In genomic region chr19:41575998-41576397, GRCh38 we compare ENCODE assay signal across 9 cellular contexts. TPM values are rescaled to one million over a fixed set of nuclear protein-coding genes. Genes with fewer than 3 reads are reported as not detected.
DNase-seq lines count a peak whose midpoint lies in the region; ATAC-seq and TF ChIP-seq lines count a peak whose summit lies in the region.
"Had no signal": no experiment of that assay in that cellular context is flagged by ENCODE, and none has a peak within 500 bp of the region (broad histone marks: within the 10 kb centered on the region; RNA-seq: fewer than 3 reads in every experiment).

Gene CEACAM21 (plus strand): TSS chr19:41576166. CDS start chr19:41576275, 109 bp downstream.

- H3K27me3 ChIP-seq in colonic mucosa (no peaks in the 10 kb centered on the region), spleen (replicated peaks in 1 of 7) (no peaks in the 10 kb centered on the region), WERI-Rb-1 (ENCODE audit: insufficient read depth, low read depth, severe bottlenecking) (peaks cover 74% of the 10 kb centered on the region), breast epithelium (no peaks in the 10 kb centered on the region)

- no peaks in the 10 kb centered on the region for H3K9me3 ChIP-seq in colonic mucosa
- peaks cover 0 to 9% (median 7%) of the 10 kb centered on the region in 8 donors for H3K9me3 ChIP-seq in spleen
- H3K9me3 ChIP-seq in WERI-Rb-1 (ENCODE audit: severe bottlenecking): peaks cover 9% of the 10 kb centered on the region
- H3K9me3 ChIP-seq in breast epithelium: peaks cover 2 to 4% of the 10 kb centered on the region in 2 donors
- H3K9me3 ChIP-seq: tibial artery had no signal

- H3K36me3 ChIP-seq in colonic mucosa (no peaks in the 10 kb centered on the region), spleen (peaks cover 0 to 57% (median 17%) of the 10 kb centered on the region in 6 donors), WERI-Rb-1 (no peaks in the 10 kb centered on the region), breast epithelium (no peaks in the 10 kb centered on the region)
- H3K36me3 ChIP-seq: tibial artery had no signal

- DNase-seq in AML-193 (lab: John Stamatoyannopoulos, UW) (peak; percentile 92 to 94), SKM-1 treated with dmso at 0.1 percent for 144 hours (lab: John Stamatoyannopoulos, UW; ENCODE audit: unreplicated experiment) (peak; percentile 55), colonic mucosa (peak; percentile 59), spleen (peak; percentile 92), WERI-Rb-1 (no peak), breast epithelium (ENCODE audit: low spot score in 2 of 2) (no peak), ureter (ENCODE audit: low spot score) (no peak)

- H3K4me3 ChIP-seq in colonic mucosa: no peak within 1 kb of the TSS
- H3K4me3 ChIP-seq in spleen: peak within 1 kb of the TSS in 7 of 8 donors; percentile 5 to 63 (median 31)
- H3K4me3 ChIP-seq in WERI-Rb-1 (ENCODE audit: low read depth, low read length): no peak within 1 kb of the TSS
- no peak within 1 kb of the TSS for H3K4me3 ChIP-seq in breast epithelium
- H3K4me3 ChIP-seq: tibial artery had no signal

- WGBS in spleen, 5 donors: 4 to 8% (median 6%) methylated on average over 4 of the region's 4 CpGs

- peak; percentile 78 for ATAC-seq in GM21390 (IDR thresholded peaks at IDR 0.05; ENCODE audit: unreplicated experiment)

- intact Hi-C loops in colonic mucosa (cut with DNase I): no loop called here
- intact Hi-C loops in spleen (cut with DNase I; ENCODE audit: low total_unique reads): no loop called here
- intact Hi-C loops in breast epithelium (cut with DNase I; ENCODE audit: low total_unique reads): no loop called here

- no peaks in the 10 kb centered on the region for H3K4me1 ChIP-seq in colonic mucosa
- peaks cover 5 to 51% (median 28%) of the 10 kb centered on the region in 6 donors for H3K4me1 ChIP-seq in spleen
- H3K4me1 ChIP-seq in breast epithelium: no peaks in the 10 kb centered on the region
- H3K4me1 ChIP-seq: tibial artery had no signal

- TF ChIP-seq CTCF in colonic mucosa (IDR thresholded peaks at IDR 0.05) (no peak), spleen (IDR thresholded peaks at IDR 0.05 in 8 of 11, conservative IDR thresholded peaks at IDR 0.05 in 3 of 11) (no peak), WERI-Rb-1 (IDR thresholded peaks at IDR 0.05; ENCODE audit: low read depth, low read length) (no peak), breast epithelium (IDR thresholded peaks at IDR 0.05) (no peak)

- no peak within 1 kb of the TSS for H3K9ac ChIP-seq in colonic mucosa (ENCODE audit: low read depth in 2 of 2, low read length in 2 of 2)

- H3K27ac ChIP-seq in colonic mucosa: peak within 1 kb of the TSS; percentile 41
- peak within 1 kb of the TSS; percentile 51 to 94 (median 85) for H3K27ac ChIP-seq in spleen
- no peak within 1 kb of the TSS for H3K27ac ChIP-seq in WERI-Rb-1
- H3K27ac ChIP-seq in breast epithelium: no peak within 1 kb of the TSS
- H3K27ac ChIP-seq: tibial artery had no signal

- TF ChIP-seq POLR2A in spleen (IDR thresholded peaks at IDR 0.05) (peak in 2 of 3 donors; percentile 27 to 44), breast epithelium (IDR thresholded peaks at IDR 0.05) (no peak)

RNA-seq across cellular contexts. Expression of gene CEACAM21, which starts in this region (rescaled TPM):
- under 1 TPM; 0.25 to 0.45 TPM for total RNA-seq in colonic mucosa
- 10 to 100 TPM; 12.1 to 22.9 (median 20.0) TPM for total RNA-seq in spleen
- polyA plus RNA-seq in spleen: 10 to 100 TPM; 10.3 to 21.0 (median 17.4) TPM
- under 1 TPM; 0.44 to 0.66 (median 0.64) TPM for total RNA-seq in breast epithelium
- 3.6 TPM for total RNA-seq in ureter

Comparison
In these comparisons a context has a peak if more than half of its experiments do, and no peak if none do; other contexts are left out.
1. Peak in DNase-seq and H3K27ac ChIP-seq in colonic mucosa; RNA of the gene not detected or under 1 TPM.
2. DNase-seq: peak in AML-193 (2 of 2), SKM-1 treated with dmso at 0.1 percent for 144 hours (single experiment) and spleen (single experiment); none in WERI-Rb-1 (single experiment), breast epithelium (0 of 2) and ureter (single experiment).
3. H3K27ac ChIP-seq: peak in spleen (8 of 8); none in WERI-Rb-1 (single experiment) and breast epithelium (0 of 2).
4. H3K4me3 ChIP-seq: peak in spleen (7 of 8); none in colonic mucosa (single experiment), WERI-Rb-1 (single experiment) and breast epithelium (0 of 3).